ENCODE assay signal across 10 cellular contexts in the genomic region with DNA sequence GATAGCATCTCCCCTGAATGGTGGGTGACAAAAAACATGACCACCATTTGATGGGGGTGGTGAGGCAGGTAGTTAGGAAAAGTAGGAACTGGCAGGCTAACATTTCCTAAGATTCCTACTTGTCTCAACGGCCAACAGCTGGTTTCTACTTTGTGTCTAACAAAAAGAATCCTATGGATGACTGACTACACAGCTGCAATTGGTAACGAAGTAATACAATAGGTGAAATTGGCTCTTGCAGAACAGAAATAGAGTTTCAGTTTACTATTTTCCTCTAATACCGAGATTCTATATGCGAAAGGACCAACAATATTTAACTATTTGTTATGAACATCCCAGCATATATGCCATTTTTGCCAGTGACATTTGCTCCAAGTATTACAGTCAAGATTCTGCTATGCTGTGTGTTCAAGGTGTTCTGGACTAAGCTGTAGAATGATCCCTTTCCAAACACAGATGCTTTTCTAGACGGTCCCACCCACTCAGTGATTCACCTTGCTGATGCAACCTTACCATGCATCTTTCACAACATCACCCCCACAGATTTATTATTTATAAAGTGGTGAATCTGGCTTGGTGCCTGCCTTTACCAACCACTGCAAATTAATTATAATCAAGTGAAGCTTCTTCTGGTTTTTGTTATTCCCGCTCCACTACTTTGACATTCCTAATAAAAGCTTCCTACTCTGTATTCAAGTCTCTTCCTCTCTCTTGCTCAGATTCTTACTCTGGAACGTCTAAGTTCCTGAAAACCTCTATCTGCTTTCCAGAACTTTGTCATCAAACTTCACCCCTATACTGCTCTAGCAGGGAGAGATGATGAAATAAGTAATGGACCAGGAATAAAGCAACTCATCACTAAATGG. TPM values are rescaled to one million over a fixed set of nuclear protein-coding genes. Genes with fewer than 3 reads are reported as not detected.
DNase-seq lines count a peak whose midpoint lies in the region; ATAC-seq and TF ChIP-seq lines count a peak whose summit lies in the region.
"Had no signal": no experiment of that assay in that cellular context is flagged by ENCODE, and none has a peak within 500 bp of the region (broad histone marks: within the 10 kb centered on the region; RNA-seq: fewer than 3 reads in every experiment).

No MANE protein-coding gene starts in this region.

- ATAC-seq in T-helper 17 cell = peak; percentile 26
- no peak for ATAC-seq in HG03354 (IDR thresholded peaks at IDR 0.05; ENCODE audit: poor library complexity, severe bottlenecking, unreplicated experiment)
- ATAC-seq in HG03159 (IDR thresholded peaks at IDR 0.05; ENCODE audit: unreplicated experiment) = no peak

- no peak overlapping the region for H3K4me2 ChIP-seq in fibroblast of lung (ENCODE audit: extremely low read depth, insufficient read depth, low read length)

- peaks cover 2% of the 10 kb centered on the region for H3K36me3 Mint-ChIP-seq in T-helper 17 cell (ENCODE audit: low read depth)

- H3K4me1 Mint-ChIP-seq in T-helper 17 cell = peaks cover 31% of the 10 kb centered on the region

- no peak overlapping the region for H3K27ac ChIP-seq in fibroblast of lung (ENCODE audit: insufficient read depth, low read length)

- H3K27me3 Mint-ChIP-seq in T-helper 17 cell = no peaks in the 10 kb centered on the region

- H3K4me3 ChIP-seq in fibroblast of lung (replicated peaks in 1 of 4; ENCODE audit: control extremely low read depth in 1 of 4, insufficient read depth in 1 of 4, low read depth in 3 of 4, low read length in 4 of 4) = no peak overlapping the region

- H3K4me3 Mint-ChIP-seq in T-helper 17 cell = peak overlapping the region; percentile 57
- H3K4me3 Mint-ChIP-seq: CD14-positive monocyte had no signal

- no peaks in the 10 kb centered on the region for H3K36me3 ChIP-seq in fibroblast of lung (ENCODE audit: control insufficient read depth, insufficient read depth, low read length)

- H2AFZ ChIP-seq in fibroblast of lung (ENCODE audit: low read length) = no peak overlapping the region

- H4K20me1 ChIP-seq in fibroblast of lung (ENCODE audit: control insufficient read depth, extremely low read depth, insufficient read depth, low read length) = no peaks in the 10 kb centered on the region

- no peaks in the 10 kb centered on the region for H3K27me3 ChIP-seq in fibroblast of lung (ENCODE audit: control insufficient read depth, insufficient read depth, low read length)

- H3K9ac ChIP-seq in fibroblast of lung (ENCODE audit: insufficient read depth, low read length) = no peak overlapping the region

- H3K27ac Mint-ChIP-seq in T-helper 17 cell = peak overlapping the region; percentile 88

- H3K79me2 ChIP-seq in fibroblast of lung (ENCODE audit: control insufficient read depth, insufficient read depth, low read length) = no peaks in the 10 kb centered on the region

- no peaks in the 10 kb centered on the region for H3K4me1 ChIP-seq in fibroblast of lung (ENCODE audit: control insufficient read depth, extremely low read depth, insufficient read depth, low read length)

- DNase-seq in activated CD4-positive, alpha-beta T cell treated with anti-CD3 and anti-CD28 coated beads for 48 hours = peak; percentile 63
- no peak for DNase-seq in activated CD4-positive, alpha-beta T cell treated with anti-CD3 and anti-CD28 coated beads for 1 hour
- DNase-seq in T-helper 17 cell = no peak
- DNase-seq in fibroblast of lung (ENCODE audit: low read depth in 2 of 2) = peak; percentile 77 to 86
- peak; percentile 59 for DNase-seq in stimulated activated CD8-positive, alpha-beta memory T cell treated with anti-CD3 and anti-CD28 coated beads, Interleukin-4, amount 100 ng/mL, for 48 hours
- DNase-seq in HK-2 (ENCODE audit: unreplicated experiment) = no peak
- DNase-seq: NCI-H1930 had no signal

- no peak for TF ChIP-seq CTCF in fibroblast of lung (conservative IDR thresholded peaks at IDR 0.05 in 1 of 2, IDR thresholded peaks at IDR 0.05 in 1 of 2; ENCODE audit: low read depth in 1 of 2, low read length in 2 of 2)

- H3K9me3 ChIP-seq in T-helper 17 cell (ENCODE audit: control insufficient read depth, low read length, poor library complexity, severe bottlenecking) (no peaks in the 10 kb centered on the region), fibroblast of lung (ENCODE audit: control insufficient read depth, insufficient read depth, low read depth, low read length) (no peaks in the 10 kb centered on the region)

RNA-seq across cellular contexts. Expression of gene BBIP1, which starts 16.8 kb away (rescaled TPM):
- total RNA-seq in T-helper 17 cell (10 to 100 TPM; 30.8 to 36.4 TPM), fibroblast of lung (21.6 and 31.7 TPM in 2 replicates)
- 27.6 and 30.1 TPM in 2 replicates for polyA plus RNA-seq in fibroblast of lung
- 27.9 and 40.0 TPM in 2 replicates for polyA plus RNA-seq in fibroblast of lung (2012)
- 0.47 and 4.3 TPM in 2 replicates for polyA minus RNA-seq in fibroblast of lung (ENCODE audit: low replicate concordance)

RNA-seq across cellular contexts. Expression of gene SHOC2, which starts 17.2 kb away (rescaled TPM):
- total RNA-seq in T-helper 17 cell (10 to 100 TPM; 68.0 to 71.1 TPM), fibroblast of lung (62.1 and 83.6 TPM in 2 replicates)
- polyA plus RNA-seq in fibroblast of lung = 35.9 and 45.3 TPM in 2 replicates
- polyA plus RNA-seq in fibroblast of lung (2012) = 30.3 and 38.2 TPM in 2 replicates
- 9.2 and 10.2 TPM in 2 replicates for polyA minus RNA-seq in fibroblast of lung (ENCODE audit: low replicate concordance)

RNA-seq across cellular contexts. Expression of gene PDCD4, which starts 30.5 kb away (rescaled TPM):
- 100 to 1,000 TPM; 307 TPM for total RNA-seq in T-helper 17 cell
- 61.4 and 83.7 TPM in 2 replicates for total RNA-seq in fibroblast of lung
- 48.5 and 54.6 TPM in 2 replicates for polyA plus RNA-seq in fibroblast of lung
- polyA plus RNA-seq in fibroblast of lung (2012) = 56.6 and 59.0 TPM in 2 replicates
- 3.8 and 6.1 TPM in 2 replicates for polyA minus RNA-seq in fibroblast of lung (ENCODE audit: low replicate concordance)

Comparison
In these comparisons a context has a peak if more than half of its experiments do, and no peak if none do; other contexts are left out.
1. DNase-seq: peak in activated CD4-positive, alpha-beta T cell treated with anti-CD3 and anti-CD28 coated beads for 48 hours (single experiment), fibroblast of lung (2 of 2) and stimulated activated CD8-positive, alpha-beta memory T cell treated with anti-CD3 and anti-CD28 coated beads, Interleukin-4, amount 100 ng/mL, for 48 hours (single experiment); none in activated CD4-positive, alpha-beta T cell treated with anti-CD3 and anti-CD28 coated beads for 1 hour (single experiment), T-helper 17 cell (0 of 3) and HK-2 (single experiment).